Comparison of ENCODE assay signal across 24 cellular contexts in genomic region chr6:2919401-2919800, GRCh38. TPM values are rescaled to one million over a fixed set of nuclear protein-coding genes. Genes with fewer than 3 reads are reported as not detected.
DNase-seq lines count a peak whose midpoint lies in the region; ATAC-seq, FAIRE-seq and TF ChIP-seq lines count a peak whose summit lies in the region.
"Had no signal": no experiment of that assay in that cellular context is flagged by ENCODE, and none has a peak within 500 bp of the region (broad histone marks: within the 10 kb centered on the region; RNA-seq: fewer than 3 reads in every experiment).

No MANE protein-coding gene starts in this region.

- CTCF ChIA-PET in activated CD4-positive, alpha-beta T cell treated with anti-CD3 and anti-CD28 coated beads for 36 hours (lab: Charles Lee) = interaction anchor here (1.8 kb wide), 1 partner anchor 73 kb away, joined by 6 read pairs; no protein-coding TSS in a partner anchor
- CTCF ChIA-PET in GM12878 (lab: Yijun Ruan, JAX) = interaction anchor here (0.6 to 5.2 kb wide), 2 partner anchors 13 to 122 kb away, joined by 4 to 26 read pairs; no protein-coding TSS in a partner anchor
- CTCF ChIA-PET in GM10248 (lab: Yijun Ruan, JAX) = interaction anchor here (1.1 to 5.1 kb wide), 3 partner anchors 10 to 144 kb away, joined by 4 to 25 read pairs (median 6); no protein-coding TSS in a partner anchor

- no peaks in the 10 kb centered on the region for H3K36me3 Mint-ChIP-seq in activated CD4-positive, alpha-beta T cell treated with anti-CD3 and anti-CD28 coated beads for 36 hours (ENCODE audit: low read depth)
- peaks cover 9% of the 10 kb centered on the region for H3K36me3 Mint-ChIP-seq in neural progenitor cell

- H3K9me2 ChIP-seq in Loucy (replicated peaks; ENCODE audit: low read depth, low read length) = no peaks in the 10 kb centered on the region

- TF ChIP-seq CTCF in Loucy (conservative IDR thresholded peaks at IDR 0.05; ENCODE audit: low read length) = no peak
- no peak for TF ChIP-seq CTCF in GM12878 (IDR thresholded peaks at IDR 0.05 in 2 of 3, conservative IDR thresholded peaks at IDR 0.05 in 1 of 3; ENCODE audit: control insufficient read depth in 2 of 3, extremely low read depth in 1 of 3, insufficient read depth in 1 of 3, low read depth in 3 of 3, low read length in 3 of 3)
- TF ChIP-seq CTCF in neural progenitor cell (IDR thresholded peaks at IDR 0.05) = no peak
- TF ChIP-seq CTCF in GM10248 (IDR thresholded peaks at IDR 0.05; ENCODE audit: control extremely low read depth, extremely low read depth, low read depth, missing control alignments) = no peak

- no peak for TF ChIP-seq EP300 in GM12878 (IDR thresholded peaks at IDR 0.05; ENCODE audit: borderline replicate concordance in 1 of 2, control insufficient read depth in 1 of 2, low read depth in 2 of 2, low read length in 2 of 2)

- peak overlapping the region; percentile 76; the same call in 1 of the 2 replicates for H2AFZ ChIP-seq in Loucy (ENCODE audit: low read length)
- no peak overlapping the region for H2AFZ ChIP-seq in GM12878 (ENCODE audit: control insufficient read depth, low read depth, low read length)
- no peak overlapping the region for H2AFZ ChIP-seq in neural progenitor cell (replicated peaks)
- H2AFZ ChIP-seq: PC-9 had no signal

- H3F3A ChIP-seq in Loucy (ENCODE audit: low read depth) = no peaks in the 10 kb centered on the region
- peaks cover 12% of the 10 kb centered on the region for H3F3A ChIP-seq in neural progenitor cell (ENCODE audit: low read depth)

- H3K9me3 ChIP-seq in Loucy (ENCODE audit: insufficient read depth, low read depth, low read length) = no peaks in the 10 kb centered on the region
- H3K9me3 ChIP-seq in GM12878 (replicated peaks; ENCODE audit: control insufficient read depth, insufficient read depth, low read length) = no peaks in the 10 kb centered on the region; the same call in 2 of the 3 replicates
- H3K9me3 ChIP-seq in neural progenitor cell (ENCODE audit: low read depth) = no peaks in the 10 kb centered on the region
- H3K9me3 ChIP-seq: BLaER1, heart right ventricle, SJSA1, transverse colon had no signal

- H3K4me1 Mint-ChIP-seq in activated CD4-positive, alpha-beta T cell treated with anti-CD3 and anti-CD28 coated beads for 36 hours = peaks cover 11% of the 10 kb centered on the region
- peaks cover 32% of the 10 kb centered on the region for H3K4me1 Mint-ChIP-seq in neural progenitor cell

- H3K4me3 ChIP-seq in Loucy (ENCODE audit: low read length, poor library complexity, severe bottlenecking) (no peak overlapping the region), GM12878 (no peak overlapping the region), neural progenitor cell (no peak overlapping the region)
- H3K4me3 ChIP-seq: BLaER1, heart right ventricle, PC-9, SJSA1, transverse colon had no signal

- H3K36me3 ChIP-seq in Loucy (ENCODE audit: insufficient read depth, low read length) = no peaks in the 10 kb centered on the region
- H3K36me3 ChIP-seq in GM12878 (ENCODE audit: control insufficient read depth in 2 of 2, insufficient read depth in 2 of 2, low read length in 1 of 2) = no peaks in the 10 kb centered on the region
- no peaks in the 10 kb centered on the region for H3K36me3 ChIP-seq in neural progenitor cell
- H3K36me3 ChIP-seq: BLaER1, heart right ventricle, SJSA1, transverse colon had no signal

- in situ Hi-C loops in GM12878 (cut with MboI) = loop anchor here (10.0 kb wide), 1 partner anchor 75 kb away; the partner anchor contains the start of gene SERPINB1

- no peak for DNase-seq in activated CD4-positive, alpha-beta T cell treated with anti-CD3 and anti-CD28 coated beads for 36 hours
- no peak for DNase-seq in activated CD4-positive, alpha-beta T cell treated with anti-CD3 and anti-CD28 coated beads for 4 hours
- DNase-seq in GM12878 (ENCODE audit: low read depth, low spot score) (no peak), neural progenitor cell (ENCODE audit: low spot score) (no peak), GM10248 (ENCODE audit: extremely low spot score) (no peak), NCI-H345 (lab: John Stamatoyannopoulos, UW) (no peak)
- DNase-seq: activated T-cell treated with anti-CD3 and anti-CD28 coated beads, Interleukin-2, amount 50 U/mL, for 1 hour; anterior cingulate cortex; cerebellar nuclear complex; DMS53; heart right ventricle; HFFc6; NCI-H1105 treated with DMSO at 0.1 percent for 48 hours; PC-9; stimulated activated CD4-positive, alpha-beta T cell treated with anti-CD3 and anti-CD28 coated beads, Interleukin-12 subunit alpha, Interleukin-12 subunit beta, amount 100 ng/mL, for 4 hours; T1000; transverse colon had no signal

- H3K4me2 ChIP-seq in Loucy (ENCODE audit: low read depth, low read length, poor library complexity, severe bottlenecking) (peak overlapping the region; percentile 10), GM12878 (ENCODE audit: control insufficient read depth, insufficient read depth) (no peak overlapping the region), neural progenitor cell (no peak overlapping the region)
- H3K4me2 ChIP-seq: BLaER1, PC-9 had no signal

- no peak overlapping the region for H3K27ac ChIP-seq in GM12878 (ENCODE audit: control insufficient read depth, insufficient read depth)
- H3K27ac ChIP-seq in neural progenitor cell = no peak overlapping the region
- H3K27ac ChIP-seq: BLaER1, PC-9, SJSA1, transverse colon had no signal

- H4K20me1 ChIP-seq in Loucy (ENCODE audit: insufficient read depth, low read length, poor library complexity, severe bottlenecking) (no peaks in the 10 kb centered on the region), GM12878 (ENCODE audit: control insufficient read depth, insufficient read depth) (no peaks in the 10 kb centered on the region), neural progenitor cell (ENCODE audit: low read depth) (no peaks in the 10 kb centered on the region)
- H4K20me1 ChIP-seq: BLaER1 had no signal

- H3K4me1 ChIP-seq in Loucy (ENCODE audit: insufficient read depth, low read length, poor library complexity, severe bottlenecking) (peaks cover 6% of the 10 kb centered on the region), GM12878 (ENCODE audit: control insufficient read depth, insufficient read depth, low read length) (no peaks in the 10 kb centered on the region), neural progenitor cell (peaks cover 22% of the 10 kb centered on the region)
- H3K4me1 ChIP-seq: BLaER1, SJSA1 had no signal

- H3K9ac ChIP-seq in Loucy (ENCODE audit: low read depth, low read length, poor library complexity, severe bottlenecking) (no peak overlapping the region), GM12878 (ENCODE audit: control insufficient read depth, insufficient read depth, low read length) (no peak overlapping the region), neural progenitor cell (no peak overlapping the region)
- H3K9ac ChIP-seq: BLaER1 had no signal

- H3K4me3 Mint-ChIP-seq in activated CD4-positive, alpha-beta T cell treated with anti-CD3 and anti-CD28 coated beads for 36 hours = no peak overlapping the region
- peak overlapping the region; percentile 10 for H3K4me3 Mint-ChIP-seq in neural progenitor cell
- H3K4me3 Mint-ChIP-seq: HFFc6, nephron had no signal

- WGBS in GM12878 (ENCODE audit: insufficient coverage, insufficient replicate concordance, low lambda C conversion rate, missing lambda C conversion rate) = 6% methylated on average over 4 of the region's 4 CpGs

- intact Hi-C loops in activated CD4-positive, alpha-beta T cell treated with anti-CD3 and anti-CD28 coated beads for 36 hours (cut with DNase I, micrococcal nuclease) = no loop called here
- intact Hi-C loops in GM12878 (cut with micrococcal nuclease; ENCODE audit: unreplicated experiment) = loop anchor here (5.0 kb wide), 1 partner anchor 127 kb away; no protein-coding TSS in a partner anchor

- no peaks in the 10 kb centered on the region for H3K79me2 ChIP-seq in Loucy (ENCODE audit: insufficient read depth, low read length)
- no peaks in the 10 kb centered on the region for H3K79me2 ChIP-seq in GM12878 (ENCODE audit: control insufficient read depth, insufficient read depth, low read length)
- no peaks in the 10 kb centered on the region for H3K79me2 ChIP-seq in neural progenitor cell (ENCODE audit: low read depth)

- no peaks in the 10 kb centered on the region for H3K9me3 Mint-ChIP-seq in activated CD4-positive, alpha-beta T cell treated with anti-CD3 and anti-CD28 coated beads for 36 hours (ENCODE audit: low read depth)
- peaks cover 22% of the 10 kb centered on the region for H3K9me3 Mint-ChIP-seq in neural progenitor cell
- H3K9me3 Mint-ChIP-seq: HFFc6 had no signal

- SMC1A ChIA-PET in GM12878 (lab: Charles Lee; ENCODE audit: uncharacterized antibody, unreplicated experiment) = interaction anchor here (1.2 to 2.9 kb wide), 2 partner anchors 10 to 181 kb away, joined by 3 to 7 read pairs; no protein-coding TSS in a partner anchor

- BruUV-seq in GM12878 (replicated peaks; lab: Mats Ljungman, UMichigan) = no TSS peak

- POLR2A ChIA-PET in activated CD4-positive, alpha-beta T cell treated with anti-CD3 and anti-CD28 coated beads for 36 hours (lab: Charles Lee) = no interaction called here
- POLR2A ChIA-PET in GM12878 (lab: Charles Lee) (interaction anchor here (0.6 kb wide), 1 partner anchor 380 kb away, joined by 5 read pairs; no protein-coding TSS in a partner anchor), GM10248 (lab: Yijun Ruan, JAX) (no interaction called here)

- H3K27ac Mint-ChIP-seq in activated CD4-positive, alpha-beta T cell treated with anti-CD3 and anti-CD28 coated beads for 36 hours = peak overlapping the region; percentile 69
- H3K27ac Mint-ChIP-seq in neural progenitor cell = peak overlapping the region; percentile 22
- H3K27ac Mint-ChIP-seq: HFFc6, nephron had no signal

- RAD21 ChIA-PET in GM12878 (lab: Charles Lee; ENCODE audit: unreplicated experiment) = interaction anchor here (0.5 to 1.1 kb wide), 2 partner anchors 28 to 73 kb away, joined by 3 read pairs; no protein-coding TSS in a partner anchor

- H3K27me3 ChIP-seq in Loucy (ENCODE audit: insufficient read depth, low read length, poor library complexity, severe bottlenecking) (no peaks in the 10 kb centered on the region), GM12878 (replicated peaks in 1 of 2; ENCODE audit: control insufficient read depth in 2 of 2, insufficient read depth in 2 of 2, low read length in 1 of 2) (peaks cover 0 to 10% of the 10 kb centered on the region in 2 experiments; a peak in 1 of 4 replicates), neural progenitor cell (no peaks in the 10 kb centered on the region)
- H3K27me3 ChIP-seq: BLaER1, heart right ventricle, SJSA1, transverse colon had no signal

- FAIRE-seq in GM12878 (lab: Jason Lieb, UNC) = no peak

- TF ChIP-seq POLR2A in GM12878 (IDR thresholded peaks at IDR 0.05; ENCODE audit: low read depth, low read length) = no peak

- no peak for TF ChIP-seq RAD21 in GM12878 (IDR thresholded peaks at IDR 0.05; ENCODE audit: insufficient read depth, low read depth, low read length)

- no peaks in the 10 kb centered on the region for H3K27me3 Mint-ChIP-seq in activated CD4-positive, alpha-beta T cell treated with anti-CD3 and anti-CD28 coated beads for 36 hours
- H3K27me3 Mint-ChIP-seq in neural progenitor cell (ENCODE audit: insufficient read depth, low read depth) = peaks cover 21% of the 10 kb centered on the region

- ATAC-seq in activated CD4-positive, alpha-beta T cell treated with anti-CD3 and anti-CD28 coated beads for 36 hours = peak; percentile 5
- ATAC-seq in GM12878 (0 out of 3 replicates have a peak, but pooled peaks have one; percentile 35), GM21723 (IDR thresholded peaks at IDR 0.05; ENCODE audit: unreplicated experiment) (no peak)

RNA-seq across cellular contexts. Expression of gene SERPINB9, which starts 16.3 kb away (rescaled TPM):
- total RNA-seq in activated CD4-positive, alpha-beta T cell treated with anti-CD3 and anti-CD28 coated beads for 36 hours = 100 to 1,000 TPM in 1 of 2 experiments, 10 to 100 TPM in 1; 90.0 to 109 TPM
- total RNA-seq in GM12878 (2013; cell fraction: nucleolus; rRNA removed) = 63.2 and 66.0 TPM in 2 replicates
- total RNA-seq in GM12878 (2014; rRNA removed) (4.7 and 5.6 TPM in 2 replicates), GM12878 (2014; rRNA removed; fragmentation: Illumina TruSeq; extraction: Trizol) (5.4 and 5.5 TPM in 2 replicates), GM12878 (2021) (5.8 and 6.1 TPM in 2 replicates), neural progenitor cell (ENCODE audit: low replicate concordance) (0.59 and 0.94 TPM in 2 replicates)
- 7.8 TPM for polyA plus RNA-seq in GM12878 (2011; ENCODE audit: low read depth)
- polyA plus RNA-seq in GM12878 (2011; rRNA removed) (133 and 141 TPM in 2 replicates), GM12878 (2014; fragmentation: Illumina TruSeq; extraction: Trizol) (6.7 and 7.3 TPM in 2 replicates), GM12878 (2014; fragmentation: Nextera tagmentation; extraction: Ambion mirVana) (1 to 10 TPM; 2.0 to 3.7 TPM), GM12878 (2014; rRNA removed) (3.8 and 5.9 TPM in 2 replicates), GM12878 (2016; fragmentation: Nextera tagmentation; extraction: Ambion mirVana) (1 to 10 TPM; 4.1 to 4.2 TPM)
- 94.6 and 110 TPM in 2 replicates for polyA plus RNA-seq in GM12878 (2011; cell fraction: cytosol; rRNA removed)
- 35.5 and 39.0 TPM in 2 replicates for polyA plus RNA-seq in GM12878 (2011; cell fraction: nucleus; rRNA removed)
- 11.4 and 20.4 TPM in 2 replicates for polyA plus RNA-seq in GM12878 (2012)
- polyA minus RNA-seq in GM12878 (2011; rRNA and poly(A)+ RNA removed) = 135 and 152 TPM in 2 replicates
- 57.1 and 64.0 TPM in 2 replicates for polyA minus RNA-seq in GM12878 (2011; cell fraction: cytosol; rRNA and poly(A)+ RNA removed)
- 21.2 and 30.0 TPM in 2 replicates for polyA minus RNA-seq in GM12878 (2011; cell fraction: nucleus; rRNA and poly(A)+ RNA removed)
- total RNA-seq: A172, HT1080 had no signal

RNA-seq across cellular contexts. Expression of gene SERPINB6, which starts 52.0 kb away (rescaled TPM):
- total RNA-seq in activated CD4-positive, alpha-beta T cell treated with anti-CD3 and anti-CD28 coated beads for 36 hours = 10 to 100 TPM; 36.2 to 41.3 TPM
- 0.35 and 0.49 TPM in 2 replicates for total RNA-seq in GM12878 (2013; cell fraction: nucleolus; rRNA removed)
- total RNA-seq in GM12878 (2014; rRNA removed) (0.54 and 0.68 TPM in 2 replicates), GM12878 (2014; rRNA removed; fragmentation: Illumina TruSeq; extraction: Trizol) (0.49 and 0.88 TPM in 2 replicates), GM12878 (2021) (0.66 and 1.2 TPM in 2 replicates), neural progenitor cell (ENCODE audit: low replicate concordance) (13.3 and 17.4 TPM in 2 replicates)
- polyA plus RNA-seq in GM12878 (2011; ENCODE audit: low read depth) = 1.5 TPM
- polyA plus RNA-seq in GM12878 (2011; rRNA removed) (0.14 TPM in 1 of 2 replicates, not detected in the other), GM12878 (2014; fragmentation: Illumina TruSeq; extraction: Trizol) (0.68 and 0.98 TPM in 2 replicates), GM12878 (2014; fragmentation: Nextera tagmentation; extraction: Ambion mirVana) (1 to 10 TPM; 1.4 to 2.2 TPM), GM12878 (2014; rRNA removed) (0.45 and 0.58 TPM in 2 replicates), GM12878 (2016; fragmentation: Nextera tagmentation; extraction: Ambion mirVana) (under 1 TPM; 0.37 to 0.39 TPM)
- polyA plus RNA-seq in GM12878 (2011; cell fraction: cytosol; rRNA removed) = 0.10 TPM in 1 of 2 replicates, not detected in the other
- polyA plus RNA-seq in GM12878 (2011; cell fraction: nucleus; rRNA removed) = 0.06 and 0.23 TPM in 2 replicates
- 0.92 and 1.6 TPM in 2 replicates for polyA plus RNA-seq in GM12878 (2012)
- 0.15 TPM in 1 of 2 replicates, not detected in the other for polyA minus RNA-seq in GM12878 (2011; rRNA and poly(A)+ RNA removed)
- polyA minus RNA-seq in GM12878 (2011; cell fraction: cytosol; rRNA and poly(A)+ RNA removed) = 3.2 and 5.1 TPM in 2 replicates
- polyA minus RNA-seq in GM12878 (2011; cell fraction: nucleus; rRNA and poly(A)+ RNA removed) = 0.36 and 0.67 TPM in 2 replicates
